ENCODE assay signal across 8 cellular contexts in the genomic region with DNA sequence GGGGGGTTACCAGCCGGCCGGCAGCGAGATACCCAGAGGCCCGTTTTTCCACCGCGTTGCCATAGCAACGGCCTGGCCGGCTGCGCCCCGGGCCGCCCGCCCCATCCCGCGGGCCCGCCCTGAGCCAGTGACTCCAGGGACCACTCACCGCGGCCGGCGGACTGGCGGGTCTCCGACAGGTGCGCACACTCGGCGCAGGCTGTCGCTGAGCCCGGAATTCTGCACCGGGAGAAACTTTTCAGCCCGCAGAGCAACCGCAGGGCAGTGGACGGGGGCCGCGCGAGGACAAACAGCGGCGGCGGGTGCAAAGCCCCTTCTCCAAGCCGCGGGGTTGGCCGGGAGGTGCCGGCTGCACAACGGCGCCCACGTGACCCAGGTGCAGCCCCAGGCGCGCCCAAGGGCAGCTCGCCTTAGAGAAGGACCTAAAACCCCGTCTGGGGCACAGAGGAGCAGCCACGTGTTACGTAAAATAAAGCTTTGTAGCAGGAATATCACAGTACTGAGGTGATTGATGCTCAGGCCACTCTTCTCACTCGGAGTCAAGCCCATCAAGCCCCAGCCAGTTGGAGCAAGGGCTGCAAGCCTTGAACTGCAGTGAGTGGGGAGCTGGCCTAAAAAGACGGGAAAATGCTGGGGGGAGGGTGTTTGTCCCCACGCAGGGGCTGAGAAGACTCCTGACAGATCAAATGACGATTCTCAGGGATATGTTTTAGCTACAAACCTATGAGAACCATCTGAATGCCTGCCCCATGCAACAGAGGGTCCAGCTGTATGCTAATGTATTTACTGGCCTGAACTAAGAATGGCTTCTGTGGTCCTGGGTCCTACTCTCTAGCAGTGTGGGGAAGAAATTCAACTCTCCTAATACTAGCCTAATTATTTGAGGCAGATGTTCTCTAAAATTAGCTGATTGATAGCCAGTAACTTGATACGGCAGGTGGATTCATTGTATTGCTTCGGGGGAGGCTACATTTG. TPM values are rescaled to one million over a fixed set of nuclear protein-coding genes. Genes with fewer than 3 reads are reported as not detected.
DNase-seq lines count a peak whose midpoint lies in the region; ATAC-seq and FAIRE-seq lines count a peak whose summit lies in the region.

STK33 (minus strand) TSS at position 294 of the 975 bp plus-strand sequence. CDS start 119,323 bp downstream, outside the sequence.

- peaks cover 4 to 20% (median 19%) of the 10 kb centered on the region in 3 donors for H3K4me1 Mint-ChIP-seq in CD8-positive, alpha-beta memory T cell
- peaks cover 9% of the 10 kb centered on the region for H3K4me1 Mint-ChIP-seq in activated naive CD8-positive, alpha-beta T cell treated with anti-CD3 and anti-CD28 coated beads, Interleukin-2, amount 10 ng/mL, durations not matched to agents 7 days and 5 days

- no peaks in the 10 kb centered on the region for H3K9me3 Mint-ChIP-seq in CD8-positive, alpha-beta memory T cell
- H3K9me3 Mint-ChIP-seq in activated naive CD8-positive, alpha-beta T cell treated with anti-CD3 and anti-CD28 coated beads, Interleukin-2, amount 10 ng/mL, durations not matched to agents 7 days and 5 days = no peaks in the 10 kb centered on the region

- H3K27ac ChIP-seq in CD8-positive, alpha-beta memory T cell (ENCODE audit: low read depth, low read length) = no peak within 1 kb of the TSS

- POLR2A ChIA-PET in CD8-positive, alpha-beta memory T cell (lab: Charles Lee) = no interaction called here
- POLR2A ChIA-PET in activated naive CD8-positive, alpha-beta T cell treated with anti-CD3 and anti-CD28 coated beads, Interleukin-2, amount 10 ng/mL, durations not matched to agents 7 days and 5 days (lab: Charles Lee) = interaction anchor here (0.7 to 0.9 kb wide), 2 partner anchors 88 to 1469 kb away, joined by 3 to 4 read pairs; partner anchors contain the start of genes RPL27A and TRIM66

- H3K27me3 ChIP-seq in CD8-positive, alpha-beta memory T cell (ENCODE audit: insufficient read depth, low read length, poor library complexity, severe bottlenecking) = peaks cover 3% of the 10 kb centered on the region
- H3K27me3 ChIP-seq in iPS-15b (ENCODE audit: control insufficient read depth, insufficient read depth, low read length) (no peaks in the 10 kb centered on the region), skeletal muscle satellite cell (ENCODE audit: control insufficient read depth, insufficient read depth, low read length) (peaks cover 22% of the 10 kb centered on the region)

- peak within 1 kb of the TSS; percentile 73 to 87 (median 83) for H3K4me3 Mint-ChIP-seq in CD8-positive, alpha-beta memory T cell
- H3K4me3 Mint-ChIP-seq in activated naive CD8-positive, alpha-beta T cell treated with anti-CD3 and anti-CD28 coated beads, Interleukin-2, amount 10 ng/mL, durations not matched to agents 7 days and 5 days = peak within 1 kb of the TSS; percentile 85

- peaks cover 20 to 66% of the 10 kb centered on the region in 2 donors for H3K27me3 Mint-ChIP-seq in CD8-positive, alpha-beta memory T cell
- H3K27me3 Mint-ChIP-seq in activated naive CD8-positive, alpha-beta T cell treated with anti-CD3 and anti-CD28 coated beads, Interleukin-2, amount 10 ng/mL, durations not matched to agents 7 days and 5 days = peaks cover 50% of the 10 kb centered on the region

- DNase-seq in CD8-positive, alpha-beta memory T cell = peak in 3 of 5 donors; percentile 3 to 7 (median 4)
- peak; percentile 76 for DNase-seq in GM19239 (ENCODE audit: insufficient read length, low spot score)
- DNase-seq in NCI-H526 (lab: John Stamatoyannopoulos, UW) = peak; percentile 66 to 93
- DNase-seq in activated naive CD8-positive, alpha-beta T cell treated with anti-CD3 and anti-CD28 coated beads, Interleukin-2, amount 10 ng/mL, durations not matched to agents 7 days and 5 days = peak; percentile 72
- no peak for DNase-seq in GOT3 (lab: John Stamatoyannopoulos, UW)

- H3K4me1 ChIP-seq in CD8-positive, alpha-beta memory T cell (ENCODE audit: insufficient read depth, low read length) = peaks cover 9% of the 10 kb centered on the region
- H3K4me1 ChIP-seq in iPS-15b (ENCODE audit: control insufficient read depth, insufficient read depth, low read length) (no peaks in the 10 kb centered on the region), skeletal muscle satellite cell (ENCODE audit: control insufficient read depth, insufficient read depth, low read length) (peaks cover 10% of the 10 kb centered on the region)

- no peaks in the 10 kb centered on the region for H3K36me3 ChIP-seq in CD8-positive, alpha-beta memory T cell (ENCODE audit: insufficient read depth, low read length)
- no peaks in the 10 kb centered on the region for H3K36me3 ChIP-seq in iPS-15b (ENCODE audit: control insufficient read depth, insufficient read depth, low read length)
- H3K36me3 ChIP-seq in skeletal muscle satellite cell (ENCODE audit: insufficient read depth, low read length) = no peaks in the 10 kb centered on the region

- peak; percentile 88 for ATAC-seq in HG03175 (IDR thresholded peaks at IDR 0.05; ENCODE audit: unreplicated experiment)
- ATAC-seq in activated naive CD8-positive, alpha-beta T cell treated with anti-CD3 and anti-CD28 coated beads, Interleukin-2, amount 10 ng/mL, durations not matched to agents 7 days and 5 days (ENCODE audit: low read depth) = peak; percentile 86

- peak within 1 kb of the TSS; percentile 92 for H3K4me2 ChIP-seq in skeletal muscle satellite cell (ENCODE audit: low read length)

- CTCF ChIA-PET in CD8-positive, alpha-beta memory T cell (lab: Charles Lee) = interaction anchor here (1.1 kb wide), 1 partner anchor 10 kb away, joined by 3 read pairs; no protein-coding TSS in a partner anchor

- peaks cover 0 to 1% (median 0%) of the 10 kb centered on the region in 3 donors for H3K36me3 Mint-ChIP-seq in CD8-positive, alpha-beta memory T cell
- H3K36me3 Mint-ChIP-seq in activated naive CD8-positive, alpha-beta T cell treated with anti-CD3 and anti-CD28 coated beads, Interleukin-2, amount 10 ng/mL, durations not matched to agents 7 days and 5 days = no peaks in the 10 kb centered on the region

- H3K9me3 ChIP-seq in CD8-positive, alpha-beta memory T cell (ENCODE audit: low read length) = no peaks in the 10 kb centered on the region
- H3K9me3 ChIP-seq in iPS-15b (ENCODE audit: control insufficient read depth, insufficient read depth, low read length) = no peaks in the 10 kb centered on the region
- H3K9me3 ChIP-seq in skeletal muscle satellite cell (replicated peaks; ENCODE audit: low read length) = no peaks in the 10 kb centered on the region

- FAIRE-seq in GM19239 (lab: Jason Lieb, UNC) = peak; percentile 91

- peak within 1 kb of the TSS; percentile 11 for H3K4me3 ChIP-seq in CD8-positive, alpha-beta memory T cell (ENCODE audit: low read length)
- H3K4me3 ChIP-seq in iPS-15b (ENCODE audit: low read depth, low read length) = peak within 1 kb of the TSS; percentile 83
- H3K4me3 ChIP-seq in skeletal muscle satellite cell (ENCODE audit: low read length) = peak within 1 kb of the TSS; percentile 74

- peak within 1 kb of the TSS in 3 of 8 donors; percentile 47 to 66 (median 65) for H3K27ac Mint-ChIP-seq in CD8-positive, alpha-beta memory T cell
- H3K27ac Mint-ChIP-seq in activated naive CD8-positive, alpha-beta T cell treated with anti-CD3 and anti-CD28 coated beads, Interleukin-2, amount 10 ng/mL, durations not matched to agents 7 days and 5 days = peak within 1 kb of the TSS; percentile 11

- H3K9ac ChIP-seq in iPS-15b (ENCODE audit: low read depth, low read length) (peak within 1 kb of the TSS; percentile 89), skeletal muscle satellite cell (ENCODE audit: low read depth, low read length) (peak within 1 kb of the TSS; percentile 56)

RNA-seq across cellular contexts. Expression of gene STK33, which starts in this region (rescaled TPM):
- 1 to 10 TPM; 2.5 to 3.4 TPM for total RNA-seq in CD8-positive, alpha-beta memory T cell
- polyA plus RNA-seq in CD8-positive, alpha-beta memory T cell = 1.5 TPM
- total RNA-seq in activated naive CD8-positive, alpha-beta T cell treated with anti-CD3 and anti-CD28 coated beads, Interleukin-2, amount 10 ng/mL, durations not matched to agents 7 days and 5 days = 1 to 10 TPM; 2.1 to 2.2 TPM
- 0.66 and 0.76 TPM in 2 replicates for total RNA-seq in skeletal muscle satellite cell (2012; rRNA removed)

Comparison
In these comparisons a context has a peak if more than half of its experiments do, and no peak if none do; other contexts are left out.
1. H3K4me3 ChIP-seq: peak in every context shown above with its lines; median percentile 83 in iPS-15b; 74 in skeletal muscle satellite cell; 11 in CD8-positive, alpha-beta memory T cell.